Comparison of ENCODE assay signal across 1 cellular context in genomic region chr17:74862108-74862901, GRCh38.
TF ChIP-seq lines count a peak whose summit lies in the region.

No MANE protein-coding gene starts in this region.

TF ChIP-seq in endothelial cell of umbilical vein, 7 proteins besides CTCF, POLR2A, EP300 and RAD21 (continued from another document):
- TF ChIP-seq EZH2 (IDR thresholded peaks at IDR 0.05; ENCODE audit: borderline replicate concordance, low read depth, low read length, severe bottlenecking) (no peak), POLR2AphosphoS5 (IDR thresholded peaks at IDR 0.05; ENCODE audit: insufficient read depth, low read depth, low read length) (no peak), GATA2 (IDR thresholded peaks at IDR 0.05; ENCODE audit: insufficient read depth, insufficient read length, low read depth, low read length) (no peak)
